1 cellular context compared by ENCODE assay signal in the genomic region with DNA sequence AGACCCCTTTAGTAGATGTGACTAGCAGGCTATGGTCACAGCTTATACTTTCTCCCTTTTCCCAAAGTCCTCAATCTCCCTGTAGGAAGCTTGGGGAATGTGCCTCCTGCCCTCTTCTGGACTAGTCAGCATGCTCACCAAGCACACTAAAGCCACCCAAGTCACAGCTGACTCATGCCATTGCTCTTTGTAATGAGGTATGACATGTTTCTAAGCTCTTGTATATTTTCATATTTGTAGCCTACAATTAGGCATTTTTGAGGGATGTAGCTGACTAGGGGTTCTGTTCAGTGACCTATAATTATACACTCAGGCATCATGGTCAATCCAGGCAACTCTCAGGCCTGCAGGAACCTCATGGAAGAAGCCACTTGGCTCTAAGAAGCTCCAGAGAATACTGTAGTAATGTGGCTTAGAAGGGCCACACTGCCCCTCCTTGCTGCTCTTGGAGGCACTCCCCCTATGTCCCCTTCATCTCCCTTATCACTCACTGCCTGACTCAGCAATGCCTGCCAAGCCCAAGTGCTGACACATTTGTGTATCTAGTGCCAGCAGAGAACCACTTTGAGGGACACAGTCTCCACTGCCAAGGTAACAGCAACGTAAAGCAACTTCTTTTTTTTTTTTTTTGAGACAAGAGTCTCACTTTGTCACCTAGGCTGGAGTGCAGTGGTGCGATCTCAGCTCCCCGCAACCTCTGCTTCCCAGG.
TF ChIP-seq lines count a peak whose summit lies in the region.

No MANE protein-coding gene starts in this region.

TF ChIP-seq in HCT116, 20 proteins besides CTCF, POLR2A, EP300 and RAD21 (continued from another document):
- peak; percentile 49; the same call in 1 of the 2 replicates for TF ChIP-seq FOSL1 (IDR thresholded peaks at IDR 0.05; ENCODE audit: low read depth)
